Comparison of ENCODE assay signal across 27 cellular contexts in genomic region chr13:22846551-22846950, GRCh38.
"Had no signal": no experiment of that assay in that cellular context is flagged by ENCODE, and none has a peak within 500 bp of the region (broad histone marks: within the 10 kb centered on the region; RNA-seq: fewer than 3 reads in every experiment).

No MANE protein-coding gene starts in this region.

- H3K9me3 ChIP-seq: esophagus squamous epithelium, gastrocnemius medialis, heart right ventricle, left lung, lower lobe of right lung had no signal

- H3K27ac ChIP-seq: coronary artery, dorsolateral prefrontal cortex, esophagus squamous epithelium, gastrocnemius medialis, heart right ventricle, left lung, lower lobe of right lung had no signal

- H3K36me3 ChIP-seq: esophagus squamous epithelium, gastrocnemius medialis, heart right ventricle, left lung, lower lobe of right lung had no signal

- DNase-seq: dermis blood vessel endothelial cell; dorsolateral prefrontal cortex; effector CD4-positive, alpha-beta T cell; effector memory CD4-positive, alpha-beta T cell; erythroblast; esophagus squamous epithelium; foreskin fibroblast; foreskin melanocyte; gastrocnemius medialis; glutamatergic neuron; head of caudate nucleus; heart right ventricle; hippocampal formation; kidney glomerular epithelial cell; left cardiac atrium; left lung; left ventricle myocardium superior; lower lobe of right lung; mesenchymal stem cell; midbrain; naive thymus-derived CD4-positive, alpha-beta T cell had no signal

- FAIRE-seq: colon, endothelial cell of umbilical vein, islet of Langerhans, keratinocyte had no signal

- H3K4me3 ChIP-seq: coronary artery, dorsolateral prefrontal cortex, esophagus squamous epithelium, gastrocnemius medialis, heart right ventricle, left lung, lower lobe of right lung had no signal

- H3K4me1 ChIP-seq: esophagus squamous epithelium, gastrocnemius medialis, heart right ventricle, left lung, lower lobe of right lung had no signal

- ATAC-seq: esophagus mucosa; gastrocnemius medialis; heart right ventricle; left cardiac atrium; left lung; left ventricle myocardium superior; lower lobe of right lung; naive thymus-derived CD4-positive, alpha-beta T cell had no signal

- H3K27me3 ChIP-seq: dorsolateral prefrontal cortex, esophagus squamous epithelium, gastrocnemius medialis, heart right ventricle, left lung had no signal
